1 cellular context compared by ENCODE assay signal in genomic region chr2:127417406-127417805, GRCh38.
TF ChIP-seq lines count a peak whose summit lies in the region.

No MANE protein-coding gene starts in this region.

TF ChIP-seq in A549, 52 proteins besides CTCF, POLR2A, EP300 and RAD21:
- TF ChIP-seq REST (IDR thresholded peaks at IDR 0.05), result no peak
- TF ChIP-seq ZSCAN20 (CRISPR knock-in tag; IDR thresholded peaks at IDR 0.05), result no peak
- no peak for TF ChIP-seq FOSL2 (IDR thresholded peaks at IDR 0.05)
- TF ChIP-seq FOSL2 (CRISPR knock-in tag; IDR thresholded peaks at IDR 0.05), result no peak
- no peak for TF ChIP-seq RFX5 (IDR thresholded peaks at IDR 0.05)
- TF ChIP-seq RCOR1 (IDR thresholded peaks at IDR 0.05; ENCODE audit: low read depth, low read length), result no peak
- no peak for TF ChIP-seq SREBF2 (IDR thresholded peaks at IDR 0.05)
- no peak for TF ChIP-seq PHF8 (IDR thresholded peaks at IDR 0.05; ENCODE audit: borderline replicate concordance, low read depth)
TF ChIP-seq in A549: peak in this region for 0.
